ENCODE assay signal across 8 cellular contexts in the genomic region with DNA sequence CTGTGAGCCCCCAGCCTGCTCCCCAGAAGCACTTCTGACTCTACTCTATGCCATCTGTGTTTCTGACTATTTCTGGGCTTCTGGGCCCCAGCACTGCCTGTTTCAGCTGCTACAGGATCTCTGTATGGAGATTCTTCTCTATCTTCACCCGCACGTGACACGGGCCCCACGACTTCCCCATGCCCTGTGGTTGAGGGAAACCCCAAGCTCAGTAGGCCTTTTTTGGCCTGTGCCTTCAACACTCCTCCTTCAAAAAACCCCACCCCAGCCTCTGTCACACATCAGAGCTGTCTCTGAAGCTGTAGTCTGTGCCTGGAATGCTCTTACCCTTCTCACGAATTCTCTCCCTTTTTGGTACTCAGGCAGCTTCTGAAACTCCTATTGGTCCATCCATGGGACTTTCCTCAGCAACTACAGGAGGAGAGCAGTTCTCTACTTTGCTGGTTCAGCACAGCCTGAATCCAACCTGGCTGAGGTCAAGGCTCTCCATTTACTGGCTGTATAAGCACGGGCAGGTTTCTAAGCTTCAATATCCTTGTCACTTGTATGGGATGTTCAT. TPM values are rescaled to one million over a fixed set of nuclear protein-coding genes. Genes with fewer than 3 reads are reported as not detected.
DNase-seq lines count a peak whose midpoint lies in the region; ATAC-seq, FAIRE-seq and TF ChIP-seq lines count a peak whose summit lies in the region.

No MANE protein-coding gene starts in this region.

- H3K9me3 ChIP-seq in OCI-LY3 (ENCODE audit: insufficient read depth, low read length) (peaks cover 5% of the 10 kb centered on the region; the same call in 1 of the 2 replicates), mucosa of descending colon (no peaks in the 10 kb centered on the region)

- H3K4me2 ChIP-seq in OCI-LY3 (ENCODE audit: low read length): peak overlapping the region; percentile 65

- H3K4me3 ChIP-seq in OCI-LY3 (ENCODE audit: low read length) (peak overlapping the region; percentile 29; the same call in 1 of the 2 replicates), mucosa of descending colon (no peak overlapping the region), dorsolateral prefrontal cortex (peak overlapping the region in 1 of 59 donors; percentile 17)

- ATAC-seq in HG02623 (IDR thresholded peaks at IDR 0.05; ENCODE audit: unreplicated experiment) (peak; percentile 86), mucosa of descending colon (peak; percentile 40)

- H3K27me3 ChIP-seq in OCI-LY3 (ENCODE audit: low read depth, low read length) (no peaks in the 10 kb centered on the region), dorsolateral prefrontal cortex (peaks cover 0 to 48% (median 28%) of the 10 kb centered on the region in 45 donors)

- H2AFZ ChIP-seq in OCI-LY3 (ENCODE audit: low read depth, low read length): peak overlapping the region; percentile 96

- DNase-seq in GM12891 (ENCODE audit: insufficient read length, low spot score) (peak; percentile 66), activated gamma-delta T cell (lab: John Stamatoyannopoulos, UW) (peak; percentile 16), mucosa of descending colon (peak; percentile 48 to 68 (median 65)), HuH-7 (ENCODE audit: low spot score) (no peak), dorsolateral prefrontal cortex (no peak)
- peak; percentile 59 for DNase-seq in stimulated activated naive CD4-positive, alpha-beta T cell treated with Interleukin-2 at 50 U/mL for 16 hours (lab: John Stamatoyannopoulos, UW)

- TF ChIP-seq CTCF in OCI-LY3 (IDR thresholded peaks at IDR 0.05; ENCODE audit: low read depth, low read length): no peak
- TF ChIP-seq CTCF in mucosa of descending colon (IDR thresholded peaks at IDR 0.05): no peak
- no peak for TF ChIP-seq CTCF in dorsolateral prefrontal cortex (IDR thresholded peaks at IDR 0.05 in 54 of 56, conservative IDR thresholded peaks at IDR 0.05 in 2 of 56; ENCODE audit: low read depth in 1 of 56, partially characterized antibody in 56 of 56)

- no peaks in the 10 kb centered on the region for H4K20me1 ChIP-seq in OCI-LY3 (ENCODE audit: insufficient read depth, low read length)

- H3K27ac ChIP-seq in OCI-LY3 (ENCODE audit: low read length): peak overlapping the region; percentile 77
- H3K27ac ChIP-seq in dorsolateral prefrontal cortex: peak overlapping the region in 27 of 59 donors; percentile 3 to 91 (median 55)

- peak; percentile 90 for FAIRE-seq in GM12891 (lab: Jason Lieb, UNC)

- intact Hi-C loops in mucosa of descending colon (cut with DNase I, micrococcal nuclease) (no loop called here), dorsolateral prefrontal cortex (cut with DNase I) (no loop called here)

- peak overlapping the region; percentile 54 for H3K9ac ChIP-seq in OCI-LY3 (ENCODE audit: low read length)

- no peaks in the 10 kb centered on the region for H3K36me3 ChIP-seq in OCI-LY3 (replicated peaks; ENCODE audit: low read depth, low read length)
- no peaks in the 10 kb centered on the region for H3K36me3 ChIP-seq in mucosa of descending colon (ENCODE audit: low read depth)

- peak; percentile 36; the same call in 1 of the 2 replicates for TF ChIP-seq POLR2A in GM12891 (IDR thresholded peaks at IDR 0.05; ENCODE audit: low read depth, low read length)

- peaks cover 18% of the 10 kb centered on the region for H3K4me1 ChIP-seq in OCI-LY3 (ENCODE audit: low read length)
- H3K4me1 ChIP-seq in mucosa of descending colon (ENCODE audit: low read depth): peaks cover 12% of the 10 kb centered on the region

- H3K79me2 ChIP-seq in OCI-LY3 (ENCODE audit: low read length): no peaks in the 10 kb centered on the region

TF ChIP-seq in GM12891, 5 proteins besides CTCF, POLR2A, EP300 and RAD21:
- TF ChIP-seq PAX5 (IDR thresholded peaks at IDR 0.05; ENCODE audit: insufficient read depth, low read length, severe bottlenecking): no peak
- peak; percentile 58; the same call in 1 of the 2 replicates for TF ChIP-seq TAF1 (IDR thresholded peaks at IDR 0.05; ENCODE audit: low read depth, low read length)
- peak; percentile 65; the same call in 1 of the 2 replicates for TF ChIP-seq POU2F2 (IDR thresholded peaks at IDR 0.05; ENCODE audit: low read depth, low read length)
- TF ChIP-seq POLR2AphosphoS5 (IDR thresholded peaks at IDR 0.05; ENCODE audit: low read depth, low read length): no peak
- TF ChIP-seq SPI1 (IDR thresholded peaks at IDR 0.05; ENCODE audit: low read depth, low read length): peak; percentile 71

RNA-seq across cellular contexts. Expression of a gene that starts 2.0 kb away (rescaled TPM):
- polyA plus RNA-seq in GM12891 (2012; ENCODE audit: low read depth, missing spikeins): 10.6 TPM
- total RNA-seq in mucosa of descending colon: 100 to 1,000 TPM in 1 of 3 donors, 10 to 100 TPM in 1, 1 to 10 TPM in 1; 7.2 to 118 (median 36.7) TPM
- total RNA-seq in dorsolateral prefrontal cortex: 10 to 100 TPM in 19 of 120 experiments, 1 to 10 TPM in 101; 2.7 to 23.3 (median 5.6) TPM

Comparison
In these comparisons a context has a peak if more than half of its experiments do, and no peak if none do; other contexts are left out.
1. DNase-seq: peak in GM12891 (single experiment), activated gamma-delta T cell (single experiment), mucosa of descending colon (3 of 3) and stimulated activated naive CD4-positive, alpha-beta T cell treated with Interleukin-2 at 50 U/mL for 16 hours (single experiment); none in HuH-7 (single experiment) and dorsolateral prefrontal cortex (0 of 10).